10 cellular contexts compared by ENCODE assay signal in the genomic region with DNA sequence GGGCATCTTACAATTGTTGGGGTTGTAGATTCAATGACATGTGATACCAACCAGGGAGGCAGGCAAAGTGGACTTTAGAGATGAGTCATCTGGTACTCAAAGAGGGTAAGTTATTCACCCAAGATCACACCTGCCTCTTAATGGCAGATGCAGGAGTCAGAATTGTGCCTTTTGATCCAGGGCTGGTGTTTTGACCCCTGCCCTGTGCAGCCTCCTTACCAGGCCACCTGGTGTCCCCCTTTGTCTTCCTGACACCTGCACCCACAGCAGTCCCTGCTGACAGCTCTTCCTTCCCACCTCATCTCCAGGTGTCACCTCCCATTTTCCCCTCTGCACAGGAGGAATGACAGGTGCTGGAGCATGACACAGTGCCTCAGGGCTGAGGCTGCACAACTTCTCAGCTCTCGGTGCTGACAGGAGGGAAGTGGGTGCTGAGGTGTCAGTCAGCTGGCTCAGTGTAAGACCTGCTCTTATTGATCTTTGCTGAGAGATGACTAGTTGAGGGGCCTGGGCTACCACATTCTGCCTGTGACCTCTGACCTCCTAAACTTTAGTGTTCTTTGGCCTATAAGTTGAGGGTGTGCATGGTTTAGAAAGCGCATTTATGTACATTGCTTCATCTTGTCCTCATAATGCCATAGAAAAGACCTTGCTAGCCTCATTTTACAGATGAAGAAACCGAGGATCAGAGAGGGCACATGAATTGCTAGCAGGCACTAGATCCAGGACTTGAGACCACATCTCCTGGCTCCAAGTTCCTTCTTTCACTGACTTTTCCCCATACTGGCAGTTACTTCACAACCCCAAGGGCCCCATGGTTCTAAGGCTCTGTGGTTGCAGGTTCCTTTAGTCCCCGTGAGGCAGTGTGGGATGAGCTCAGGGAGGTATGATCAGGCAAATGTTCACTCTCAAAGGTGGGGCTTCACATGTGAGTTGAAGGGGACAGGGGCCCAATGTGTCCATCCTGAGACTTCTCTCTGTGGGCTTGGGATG. TPM values are rescaled to one million over a fixed set of nuclear protein-coding genes. Genes with fewer than 3 reads are reported as not detected.
A peak's percentile ranks its signal among the peaks of the same experiment; 100 is the strongest.
DNase-seq lines count a peak whose midpoint lies in the region; ATAC-seq, FAIRE-seq and TF ChIP-seq lines count a peak whose summit lies in the region.
"Had no signal": no experiment of that assay in that cellular context is flagged by ENCODE, and none has a peak within 500 bp of the region (broad histone marks: within the 10 kb centered on the region; RNA-seq: fewer than 3 reads in every experiment).

No MANE protein-coding gene starts in this region.

- H3F3A ChIP-seq in MM.1S (ENCODE audit: insufficient read depth, low read length) (no peaks in the 10 kb centered on the region), smooth muscle cell (ENCODE audit: low read depth) (no peaks in the 10 kb centered on the region)

- CTCF ChIA-PET in endothelial cell of umbilical vein (lab: Charles Lee), result no interaction called here
- CTCF ChIA-PET in mammary epithelial cell (lab: Charles Lee; ENCODE audit: low non-redundant PET), result no interaction called here

- H3K79me2 ChIP-seq in MM.1S (ENCODE audit: low read length), result no peaks in the 10 kb centered on the region
- H3K79me2 ChIP-seq in endothelial cell of umbilical vein (ENCODE audit: control insufficient read depth, insufficient read depth, low read length), result no peaks in the 10 kb centered on the region
- H3K79me2 ChIP-seq in smooth muscle cell (ENCODE audit: low read depth), result no peaks in the 10 kb centered on the region
- H3K79me2 ChIP-seq in mammary epithelial cell (ENCODE audit: insufficient read depth, low read length), result no peaks in the 10 kb centered on the region

- H3K9me3 ChIP-seq in MM.1S (replicated peaks; ENCODE audit: insufficient read depth, low read length), result no peaks in the 10 kb centered on the region
- H3K9me3 ChIP-seq in endothelial cell of umbilical vein (replicated peaks; ENCODE audit: control insufficient read depth, insufficient read depth, low read length), result no peaks in the 10 kb centered on the region
- H3K9me3 ChIP-seq in smooth muscle cell (replicated peaks; ENCODE audit: low read depth), result no peaks in the 10 kb centered on the region
- H3K9me3 ChIP-seq in mammary epithelial cell (replicated peaks; ENCODE audit: insufficient read depth, low read length), result no peaks in the 10 kb centered on the region

- H3K4me2 ChIP-seq in MM.1S (ENCODE audit: low read depth, low read length), result no peak overlapping the region
- H3K4me2 ChIP-seq in endothelial cell of umbilical vein (ENCODE audit: insufficient read depth, low read length), result no peak overlapping the region
- H3K4me2 ChIP-seq in smooth muscle cell, result no peak overlapping the region
- H3K4me2 ChIP-seq in mammary epithelial cell (ENCODE audit: insufficient read depth, low read depth, low read length), result no peak overlapping the region

- H3K27me3 ChIP-seq in MM.1S (replicated peaks; ENCODE audit: insufficient read depth, low read length) (no peaks in the 10 kb centered on the region), endothelial cell of umbilical vein (ENCODE audit: control insufficient read depth in 2 of 2, insufficient read depth in 2 of 2, low read length in 2 of 2) (no peaks in the 10 kb centered on the region), smooth muscle cell (ENCODE audit: low read depth) (no peaks in the 10 kb centered on the region), mammary epithelial cell (ENCODE audit: insufficient read depth, low read length) (no peaks in the 10 kb centered on the region)

- no peak for TF ChIP-seq POLR2A in endothelial cell of umbilical vein (IDR thresholded peaks at IDR 0.05; ENCODE audit: low read depth, low read length)

- intact Hi-C loops in endothelial cell of umbilical vein (cut with micrococcal nuclease) (no loop called here), mammary epithelial cell (cut with micrococcal nuclease) (no loop called here)

- WGBS in smooth muscle cell (ENCODE audit: low lambda C conversion rate), result 91% methylated on average over 4 of the region's 4 CpGs
- 76% methylated on average over 4 of the region's 4 CpGs for WGBS in mammary epithelial cell (ENCODE audit: low coverage, missing lambda C conversion rate)

- dilution Hi-C loops in endothelial cell of umbilical vein (cut with MboI; ENCODE audit: extremely low pct_ligation_motif_present, low sequenced_read_pairs), result no loop called here
- dilution Hi-C loops in mammary epithelial cell (cut with HindIII; ENCODE audit: low sequenced_read_pairs), result no loop called here

- no peaks in the 10 kb centered on the region for H3K9me1 ChIP-seq in endothelial cell of umbilical vein (replicated peaks; ENCODE audit: control insufficient read depth, extremely low read depth, insufficient read depth, low read length)

- no peaks in the 10 kb centered on the region for H3K9me2 ChIP-seq in MM.1S (replicated peaks; ENCODE audit: insufficient read depth, low read length)

- DNase-seq in MM.1S (peak; percentile 47), endothelial cell of umbilical vein (ENCODE audit: low read depth, low spot score) (no peak), AG08395 (ENCODE audit: low spot score) (no peak), globus pallidus (ENCODE audit: low spot score) (no peak), smooth muscle cell (lab: John Stamatoyannopoulos, UW; ENCODE audit: unreplicated experiment) (no peak), mammary epithelial cell (no peak)
- DNase-seq: activated CD4-positive, alpha-beta T cell treated with anti-CD3 and anti-CD28 coated beads, Interleukin-2, amount 50 U/mL, for 4 hours; erythroblast had no signal

- in situ Hi-C loops in mammary epithelial cell (cut with MboI; ENCODE audit: low sequenced_read_pairs in 2 of 2), result no loop called here

- H4K20me1 ChIP-seq in MM.1S (ENCODE audit: insufficient read depth, low read length) (no peaks in the 10 kb centered on the region), endothelial cell of umbilical vein (replicated peaks; ENCODE audit: control insufficient read depth, extremely low read depth, insufficient read depth, low read length) (no peaks in the 10 kb centered on the region), smooth muscle cell (ENCODE audit: low read depth) (no peaks in the 10 kb centered on the region), mammary epithelial cell (ENCODE audit: insufficient read depth, low read length) (no peaks in the 10 kb centered on the region)

- H3K9ac ChIP-seq in MM.1S (ENCODE audit: low read length), result no peak overlapping the region
- H3K9ac ChIP-seq in endothelial cell of umbilical vein (replicated peaks; ENCODE audit: extremely low read depth, insufficient read depth, low read length), result no peak overlapping the region
- H3K9ac ChIP-seq in smooth muscle cell (ENCODE audit: low read depth), result no peak overlapping the region
- H3K9ac ChIP-seq in mammary epithelial cell (ENCODE audit: insufficient read depth, low read length), result no peak overlapping the region

- ATAC-seq in GM18508 (IDR thresholded peaks at IDR 0.05; ENCODE audit: insufficient read depth, unreplicated experiment), result peak; percentile 84
- peak; percentile 74 for ATAC-seq in GM21723 (IDR thresholded peaks at IDR 0.05; ENCODE audit: unreplicated experiment)

- TF ChIP-seq CTCF in MM.1S (IDR thresholded peaks at IDR 0.05; ENCODE audit: low read length), result peak; percentile 40
- TF ChIP-seq CTCF in endothelial cell of umbilical vein (IDR thresholded peaks at IDR 0.05; ENCODE audit: extremely low read depth in 1 of 2, insufficient read depth in 1 of 2, low read depth in 1 of 2, low read length in 2 of 2), result no peak
- TF ChIP-seq CTCF in smooth muscle cell (IDR thresholded peaks at IDR 0.05; ENCODE audit: borderline replicate concordance, insufficient read depth, poor library complexity, severe bottlenecking), result no peak
- no peak for TF ChIP-seq CTCF in mammary epithelial cell (conservative IDR thresholded peaks at IDR 0.05 in 1 of 2, IDR thresholded peaks at IDR 0.05 in 1 of 2; ENCODE audit: extremely low read depth in 1 of 2, insufficient read depth in 1 of 2, low read depth in 1 of 2, low read length in 2 of 2)

- H3K27ac ChIP-seq in MM.1S (ENCODE audit: low read length) (no peak overlapping the region), endothelial cell of umbilical vein (ENCODE audit: insufficient read depth, low read depth, low read length) (no peak overlapping the region), smooth muscle cell (ENCODE audit: low read depth) (no peak overlapping the region), mammary epithelial cell (ENCODE audit: insufficient read depth, low read depth, low read length) (no peak overlapping the region)

- H2AFZ ChIP-seq in MM.1S (ENCODE audit: low read length) (no peak overlapping the region), endothelial cell of umbilical vein (ENCODE audit: low read depth, low read length) (no peak overlapping the region), smooth muscle cell (ENCODE audit: low read depth) (no peak overlapping the region), mammary epithelial cell (ENCODE audit: low read depth, low read length) (no peak overlapping the region)

- H3K36me3 ChIP-seq in MM.1S (replicated peaks; ENCODE audit: insufficient read depth, low read length) (no peaks in the 10 kb centered on the region), endothelial cell of umbilical vein (ENCODE audit: control insufficient read depth in 2 of 2, extremely low read depth in 1 of 2, insufficient read depth in 2 of 2, low read length in 2 of 2) (no peaks in the 10 kb centered on the region), smooth muscle cell (ENCODE audit: low read depth) (no peaks in the 10 kb centered on the region), mammary epithelial cell (ENCODE audit: insufficient read depth, low read length) (no peaks in the 10 kb centered on the region)

- peaks cover 13% of the 10 kb centered on the region; the same call in 1 of the 2 replicates for H3K4me1 ChIP-seq in MM.1S (ENCODE audit: low read length)
- no peaks in the 10 kb centered on the region for H3K4me1 ChIP-seq in endothelial cell of umbilical vein (ENCODE audit: control insufficient read depth, extremely low read depth, insufficient read depth, low read length)
- no peaks in the 10 kb centered on the region for H3K4me1 ChIP-seq in smooth muscle cell (ENCODE audit: low read depth)
- no peaks in the 10 kb centered on the region for H3K4me1 ChIP-seq in mammary epithelial cell (ENCODE audit: insufficient read depth, low read length)

- POLR2A ChIA-PET in endothelial cell of umbilical vein (lab: Charles Lee), result no interaction called here

- no TSS peak for BruUV-seq in endothelial cell of umbilical vein (replicated peaks; lab: Mats Ljungman, UMichigan)
- BruUV-seq in mammary epithelial cell (replicated peaks; lab: Mats Ljungman, UMichigan), result no TSS peak

- no peak overlapping the region for H3K4me3 ChIP-seq in MM.1S (ENCODE audit: low read length)
- no peak overlapping the region for H3K4me3 ChIP-seq in endothelial cell of umbilical vein (replicated peaks in 1 of 3; ENCODE audit: insufficient read depth in 1 of 3, low read depth in 1 of 3, low read length in 3 of 3)
- no peak overlapping the region for H3K4me3 ChIP-seq in smooth muscle cell
- no peak overlapping the region for H3K4me3 ChIP-seq in mammary epithelial cell (replicated peaks in 1 of 3; ENCODE audit: insufficient read depth in 1 of 3, low read depth in 2 of 3, low read length in 3 of 3)

- FAIRE-seq in endothelial cell of umbilical vein (lab: Jason Lieb, UNC), result no peak

RNA-seq across cellular contexts. Expression of a gene that starts 31.3 kb away (rescaled TPM):
- total RNA-seq in endothelial cell of umbilical vein (not detected in 2 replicates), smooth muscle cell (under 0.01 TPM in 1 of 2 replicates, not detected in the other), mammary epithelial cell (not detected)
- polyA plus RNA-seq in endothelial cell of umbilical vein (not detected in 2 replicates), smooth muscle cell (not detected in 2 replicates), mammary epithelial cell (not detected)
- polyA plus RNA-seq in endothelial cell of umbilical vein (2011; cell fraction: cytosol; rRNA removed), result not detected in 2 replicates
- polyA plus RNA-seq in endothelial cell of umbilical vein (2011; cell fraction: nucleus; rRNA removed), result not detected in 2 replicates
- not detected in 2 replicates for polyA plus RNA-seq in endothelial cell of umbilical vein (2012)
- polyA minus RNA-seq in endothelial cell of umbilical vein (not detected in 2 replicates), mammary epithelial cell (not detected)
- polyA minus RNA-seq in endothelial cell of umbilical vein (2011; cell fraction: cytosol; rRNA and poly(A)+ RNA removed), result not detected
- polyA minus RNA-seq in endothelial cell of umbilical vein (2011; cell fraction: nucleus; rRNA and poly(A)+ RNA removed), result not detected in 2 replicates
